ENCODE assay signal across 6 cellular contexts in genomic region chr5:59308685-59309084, GRCh38.
DNase-seq lines count a peak whose midpoint lies in the region; ATAC-seq, FAIRE-seq and TF ChIP-seq lines count a peak whose summit lies in the region.
"Not testable (repeated sequence)": the region's sequence is repeated elsewhere in the genome, so short reads cannot be mapped to it uniquely, and the experiment has no call there.

No MANE protein-coding gene starts in this region.

- H3K4me3 ChIP-seq in A549; HEK293 (ENCODE audit: low read depth, low read length); endodermal cell (ENCODE audit: low read length); mucosa of rectum (ENCODE audit: low read length in 2 of 2); gastrocnemius medialis: not testable (repeated sequence)

- H3K36me3 Mint-ChIP-seq in endodermal cell (ENCODE audit: low read depth), result not testable (repeated sequence)

- not testable (repeated sequence) for TF ChIP-seq RAD21 in A549 (conservative IDR thresholded peaks at IDR 0.05 in 1 of 2, IDR thresholded peaks at IDR 0.05 in 1 of 2)

- H3K4me1 ChIP-seq in A549, result peaks cover 57% of the 10 kb centered on the region
- H3K4me1 ChIP-seq in HEK293 (ENCODE audit: control insufficient read depth, insufficient read depth, low read length), result peaks cover 20% of the 10 kb centered on the region
- H3K4me1 ChIP-seq in endodermal cell (ENCODE audit: control insufficient read depth, insufficient read depth, low read length), result not testable (repeated sequence)
- peaks cover 10 to 14% of the 10 kb centered on the region in 2 donors for H3K4me1 ChIP-seq in mucosa of rectum (ENCODE audit: control insufficient read depth in 2 of 2, insufficient read depth in 2 of 2, low read length in 2 of 2)
- peaks cover 8 to 17% of the 10 kb centered on the region in 2 donors for H3K4me1 ChIP-seq in gastrocnemius medialis

- not testable (repeated sequence) for H3K36me3 ChIP-seq in HEK293 (ENCODE audit: control insufficient read depth in 2 of 2, insufficient read depth in 1 of 2, low read length in 2 of 2); endodermal cell (ENCODE audit: control insufficient read depth, insufficient read depth, low read length); mucosa of rectum (ENCODE audit: control insufficient read depth in 2 of 2, insufficient read depth in 2 of 2, low read length in 2 of 2); gastrocnemius medialis

- DNase-seq in A549 (ENCODE audit: low read depth in 1 of 2, low spot score in 1 of 2); endodermal cell; gastrocnemius medialis: not testable (repeated sequence)
- peak; percentile 35 to 60 for DNase-seq in left colon

- FAIRE-seq in A549 (lab: Jason Lieb, UNC), result not testable (repeated sequence)

- not testable (repeated sequence) for H3K4me1 Mint-ChIP-seq in endodermal cell

- H3K4me2 ChIP-seq in A549, result not testable (repeated sequence)

- TF ChIP-seq EP300 in A549 (IDR thresholded peaks at IDR 0.05), result not testable (repeated sequence)

- H3K27ac ChIP-seq in A549, result peak overlapping the region; percentile 68 to 84; a peak in 5 of 6 replicates
- H3K27ac ChIP-seq in HEK293 (ENCODE audit: extremely low read depth, low read depth, low read length); endodermal cell (ENCODE audit: low read depth, low read length): not testable (repeated sequence)
- peak overlapping the region; percentile 30 to 48 for H3K27ac ChIP-seq in mucosa of rectum (ENCODE audit: low read depth in 2 of 2, low read length in 2 of 2)
- H3K27ac ChIP-seq in gastrocnemius medialis, result peak overlapping the region; percentile 8 to 74 (median 52)

- H3K9ac ChIP-seq in endodermal cell (ENCODE audit: extremely low read depth, low read length, poor library complexity, severe bottlenecking); mucosa of rectum (ENCODE audit: low read depth in 1 of 2, low read length in 2 of 2): not testable (repeated sequence)

- in situ Hi-C loops in gastrocnemius medialis (cut with MboI; ENCODE audit: low sequenced_read_pairs in 4 of 4), result not testable (repeated sequence)

- not testable (repeated sequence) for H3K27me3 Mint-ChIP-seq in endodermal cell (ENCODE audit: insufficient read depth)

- 81% methylated on average over 2 of the region's 2 CpGs for WGBS in A549 (ENCODE audit: missing lambda C conversion rate)
- WGBS in endodermal cell (ENCODE audit: insufficient coverage in 1 of 2, insufficient read length in 1 of 2), 2 experiments, result 95% methylated on average over 2 of the region's 2 CpGs; no CpG with 5 or more reads in 1 of the 2 experiments

- not testable (repeated sequence) for H3K4me3 Mint-ChIP-seq in endodermal cell

- TF ChIP-seq POLR2A in A549 (IDR thresholded peaks at IDR 0.05; ENCODE audit: low read length); gastrocnemius medialis (IDR thresholded peaks at IDR 0.05): not testable (repeated sequence)

- POLR2A ChIA-PET in A549 (lab: Yijun Ruan, JAX); HEK293 (lab: Yijun Ruan, JAX): not testable (repeated sequence)

- H3K27me3 ChIP-seq in endodermal cell (ENCODE audit: control insufficient read depth, insufficient read depth, low read length, poor library complexity, severe bottlenecking); mucosa of rectum (ENCODE audit: control insufficient read depth in 2 of 2, insufficient read depth in 2 of 2, low read length in 2 of 2); gastrocnemius medialis: not testable (repeated sequence)

- CTCF ChIA-PET in A549 (lab: Yijun Ruan, JAX) (interaction anchor here (1.8 kb wide), 1 partner anchor 120 kb away, joined by 6 read pairs; no protein-coding TSS in a partner anchor), HEK293 (lab: Yijun Ruan, JAX) (interaction anchor here (0.6 to 1.6 kb wide), 5 partner anchors 9 to 1697 kb away, joined by 3 to 7 read pairs (median 4); no protein-coding TSS in a partner anchor)

- intact Hi-C loops in left colon (cut with DNase I, micrococcal nuclease); gastrocnemius medialis (cut with DNase I; ENCODE audit: low total_unique reads): not testable (repeated sequence)

- not testable (repeated sequence) for H3K9me3 ChIP-seq in A549; HEK293 (ENCODE audit: control insufficient read depth, insufficient read depth, low read depth, low read length); endodermal cell (ENCODE audit: control insufficient read depth, low read length); mucosa of rectum (ENCODE audit: control insufficient read depth in 2 of 2, low read length in 2 of 2); gastrocnemius medialis

- TF ChIP-seq CTCF in A549 (IDR thresholded peaks at IDR 0.05); HEK293 (tag by site-specific recombination; IDR thresholded peaks at IDR 0.05); endodermal cell (conservative IDR thresholded peaks at IDR 0.05); gastrocnemius medialis (IDR thresholded peaks at IDR 0.05 in 4 of 5, conservative IDR thresholded peaks at IDR 0.05 in 1 of 5): not testable (repeated sequence)

- peak in 1 of 2 experiments; percentile 35; a peak in 3 of 6 replicates for ATAC-seq in A549
- ATAC-seq in left colon, result peak; percentile 78
- ATAC-seq in gastrocnemius medialis, result not testable (repeated sequence)

- peaks cover 14% of the 10 kb centered on the region for H3K9me3 Mint-ChIP-seq in endodermal cell

- H3K27ac Mint-ChIP-seq in endodermal cell, result peak overlapping the region; percentile 40

TF ChIP-seq in HEK293, 187 proteins besides CTCF, POLR2A, EP300 and RAD21:
- 0 out of 2 replicates have a peak, but pooled peaks have one; percentile 10 for TF ChIP-seq GLIS1 (tag by site-specific recombination; IDR thresholded peaks at IDR 0.05)
